In genomic region chr7:2979951-2980350, GRCh38 we compare ENCODE assay signal across 15 cellular contexts.
DNase-seq lines count a peak whose midpoint lies in the region; ATAC-seq and TF ChIP-seq lines count a peak whose summit lies in the region.
"Had no signal": no experiment of that assay in that cellular context is flagged by ENCODE, and none has a peak within 500 bp of the region (broad histone marks: within the 10 kb centered on the region; RNA-seq: fewer than 3 reads in every experiment).

No MANE protein-coding gene starts in this region.

- H3K27me3 ChIP-seq in CD4-positive, alpha-beta memory T cell (ENCODE audit: insufficient read depth, low read length) = no peaks in the 10 kb centered on the region
- H3K27me3 ChIP-seq in GM23338 (ENCODE audit: insufficient read depth) = no peaks in the 10 kb centered on the region
- H3K27me3 ChIP-seq in tibial artery = peaks cover 0 to 24% of the 10 kb centered on the region in 2 donors
- H3K27me3 ChIP-seq in heart right ventricle = peaks cover 0 to 57% (median 36%) of the 10 kb centered on the region in 7 donors
- H3K27me3 ChIP-seq in left ventricle myocardium inferior (ENCODE audit: low read depth) = peaks cover 79% of the 10 kb centered on the region
- H3K27me3 ChIP-seq: upper lobe of left lung had no signal

- H3K4me1 Mint-ChIP-seq in CD4-positive, alpha-beta memory T cell = peaks cover 44 to 81% (median 64%) of the 10 kb centered on the region in 4 donors
- H3K4me1 Mint-ChIP-seq in GM23338 = peaks cover 20% of the 10 kb centered on the region
- H3K4me1 Mint-ChIP-seq in activated naive CD8-positive, alpha-beta T cell treated with anti-CD3 and anti-CD28 coated beads for 36 hours = peaks cover 80% of the 10 kb centered on the region
- H3K4me1 Mint-ChIP-seq in natural killer cell = peaks cover 78 to 87% of the 10 kb centered on the region in 2 donors

- H3K79me2 ChIP-seq in GM23338 (replicated peaks; ENCODE audit: insufficient read depth) = no peaks in the 10 kb centered on the region

- intact Hi-C loops in CD4-positive, alpha-beta memory T cell (cut with micrococcal nuclease) = loop anchor here (5.0 kb wide), 1 partner anchor 118 kb away; no protein-coding TSS in a partner anchor
- intact Hi-C loops in natural killer cell (cut with micrococcal nuclease) = loop anchor here (5.0 kb wide), 4 partner anchors 33 to 167 kb away; no protein-coding TSS in a partner anchor
- intact Hi-C loops in tibial artery (cut with DNase I; ENCODE audit: low total_unique reads) = no loop called here
- intact Hi-C loops in heart right ventricle (cut with DNase I) = no loop called here
- intact Hi-C loops in left ventricle myocardium inferior (cut with micrococcal nuclease) = no loop called here

- no peak overlapping the region for H2AFZ ChIP-seq in GM23338

- H3K4me3 Mint-ChIP-seq in CD4-positive, alpha-beta memory T cell = peak overlapping the region in 3 of 8 donors; percentile 20 to 46 (median 39)
- H3K4me3 Mint-ChIP-seq in GM23338 (no peak overlapping the region), natural killer cell (peak overlapping the region; percentile 96)
- peak overlapping the region; percentile 83 for H3K4me3 Mint-ChIP-seq in activated naive CD8-positive, alpha-beta T cell treated with anti-CD3 and anti-CD28 coated beads for 36 hours

- H3K27me3 Mint-ChIP-seq in CD4-positive, alpha-beta memory T cell = no peaks in the 10 kb centered on the region
- H3K27me3 Mint-ChIP-seq in GM23338 (ENCODE audit: insufficient read depth, low read depth, poor library complexity) = peaks cover 14% of the 10 kb centered on the region
- H3K27me3 Mint-ChIP-seq in activated naive CD8-positive, alpha-beta T cell treated with anti-CD3 and anti-CD28 coated beads for 36 hours = no peaks in the 10 kb centered on the region
- H3K27me3 Mint-ChIP-seq in natural killer cell (ENCODE audit: low read depth in 2 of 2) = no peaks in the 10 kb centered on the region

- H3K9me3 ChIP-seq in CD4-positive, alpha-beta memory T cell (ENCODE audit: control insufficient read depth in 1 of 2, low read length in 2 of 2) = no peaks in the 10 kb centered on the region
- H3K9me3 ChIP-seq in tibial artery = no peaks in the 10 kb centered on the region
- no peaks in the 10 kb centered on the region for H3K9me3 ChIP-seq in heart right ventricle
- no peaks in the 10 kb centered on the region for H3K9me3 ChIP-seq in left ventricle myocardium inferior (replicated peaks)
- H3K9me3 ChIP-seq: HAP-1, heart left ventricle, upper lobe of left lung had no signal

- H3F3A ChIP-seq in GM23338 (replicated peaks; ENCODE audit: low read depth) = no peaks in the 10 kb centered on the region

- H3K27ac Mint-ChIP-seq in CD4-positive, alpha-beta memory T cell = peak overlapping the region in 4 of 7 donors; percentile 18 to 84 (median 48)
- H3K27ac Mint-ChIP-seq in GM23338 = no peak overlapping the region
- peak overlapping the region; percentile 99 for H3K27ac Mint-ChIP-seq in activated naive CD8-positive, alpha-beta T cell treated with anti-CD3 and anti-CD28 coated beads for 36 hours
- H3K27ac Mint-ChIP-seq in natural killer cell = peak overlapping the region; percentile 91 to 93

- H3K4me3 ChIP-seq in CD4-positive, alpha-beta memory T cell (ENCODE audit: low read length in 2 of 2) = no peak overlapping the region
- H3K4me3 ChIP-seq in GM23338 (no peak overlapping the region), tibial artery (peak overlapping the region in 1 of 2 donors; percentile 5), heart right ventricle (no peak overlapping the region), left ventricle myocardium inferior (no peak overlapping the region)
- H3K4me3 ChIP-seq: HAP-1 had no signal

- DNase-seq in CD4-positive, alpha-beta memory T cell = no peak
- no peak for DNase-seq in GM23338 (ENCODE audit: low spot score)
- no peak for DNase-seq in activated naive CD8-positive, alpha-beta T cell treated with anti-CD3 and anti-CD28 coated beads for 36 hours
- no peak for DNase-seq in natural killer cell
- no peak for DNase-seq in tibial artery
- no peak for DNase-seq in heart right ventricle
- DNase-seq in left ventricle myocardium inferior = no peak
- DNase-seq: cerebellar nuclear complex, heart left ventricle, left cardiac atrium, NCI-H1436, NCI-H510A had no signal

- H3K4me2 ChIP-seq in GM23338 = peak overlapping the region; percentile 67

- TF ChIP-seq CTCF in GM23338 (conservative IDR thresholded peaks at IDR 0.05; ENCODE audit: low read depth in 2 of 2) = no peak
- no peak for TF ChIP-seq CTCF in natural killer cell (IDR thresholded peaks at IDR 0.05)
- TF ChIP-seq CTCF in tibial artery (IDR thresholded peaks at IDR 0.05) = no peak
- TF ChIP-seq CTCF in heart right ventricle (IDR thresholded peaks at IDR 0.05) = no peak
- no peak for TF ChIP-seq CTCF in left ventricle myocardium inferior (IDR thresholded peaks at IDR 0.05; ENCODE audit: borderline replicate concordance)

- no peaks in the 10 kb centered on the region for H3K9me3 Mint-ChIP-seq in CD4-positive, alpha-beta memory T cell
- no peaks in the 10 kb centered on the region; the same call in 2 of the 3 replicates for H3K9me3 Mint-ChIP-seq in GM23338
- H3K9me3 Mint-ChIP-seq in activated naive CD8-positive, alpha-beta T cell treated with anti-CD3 and anti-CD28 coated beads for 36 hours = peaks cover 8% of the 10 kb centered on the region
- no peaks in the 10 kb centered on the region for H3K9me3 Mint-ChIP-seq in natural killer cell

- peaks cover 13% of the 10 kb centered on the region for H3K36me3 ChIP-seq in CD4-positive, alpha-beta memory T cell (ENCODE audit: insufficient read depth, low read length)
- H3K36me3 ChIP-seq in GM23338 (ENCODE audit: insufficient read depth) (no peaks in the 10 kb centered on the region), tibial artery (no peaks in the 10 kb centered on the region), heart right ventricle (no peaks in the 10 kb centered on the region), left ventricle myocardium inferior (no peaks in the 10 kb centered on the region)
- H3K36me3 ChIP-seq: HAP-1, heart left ventricle, upper lobe of left lung had no signal

- no peaks in the 10 kb centered on the region for H3K9me2 ChIP-seq in GM23338 (ENCODE audit: insufficient read depth)

- peaks cover 62% of the 10 kb centered on the region for H3K4me1 ChIP-seq in CD4-positive, alpha-beta memory T cell (ENCODE audit: insufficient read depth, low read length)
- peaks cover 15% of the 10 kb centered on the region for H3K4me1 ChIP-seq in GM23338 (ENCODE audit: insufficient read depth)
- H3K4me1 ChIP-seq in tibial artery = no peaks in the 10 kb centered on the region
- peaks cover 0 to 6% (median 0%) of the 10 kb centered on the region in 9 donors for H3K4me1 ChIP-seq in heart right ventricle
- H3K4me1 ChIP-seq in left ventricle myocardium inferior = no peaks in the 10 kb centered on the region
- H3K4me1 ChIP-seq: HAP-1, heart left ventricle had no signal

- WGBS in heart right ventricle, 2 donors = 73 to 76% methylated on average over 13 of the region's 13 CpGs

- POLR2A ChIA-PET in CD4-positive, alpha-beta memory T cell (lab: Charles Lee; ENCODE audit: partially characterized antibody) = interaction anchor here (0.6 to 1.3 kb wide), 2 partner anchors 48 to 114 kb away, joined by 4 read pairs; no protein-coding TSS in a partner anchor

- no peak overlapping the region for H3K27ac ChIP-seq in CD4-positive, alpha-beta memory T cell (ENCODE audit: low read depth, low read length)
- H3K27ac ChIP-seq in GM23338 (ENCODE audit: low read depth) (no peak overlapping the region), tibial artery (no peak overlapping the region), heart right ventricle (no peak overlapping the region), left ventricle myocardium inferior (replicated peaks) (no peak overlapping the region)
- H3K27ac ChIP-seq: epithelial cell of prostate, heart left ventricle had no signal

- CTCF ChIA-PET in CD4-positive, alpha-beta memory T cell (lab: Charles Lee; ENCODE audit: partially characterized antibody) = no interaction called here

- H3K36me3 Mint-ChIP-seq in CD4-positive, alpha-beta memory T cell = peaks cover 18 to 52% of the 10 kb centered on the region in 2 donors
- no peaks in the 10 kb centered on the region; the same call in 2 of the 3 replicates for H3K36me3 Mint-ChIP-seq in GM23338 (ENCODE audit: low read depth)
- H3K36me3 Mint-ChIP-seq in activated naive CD8-positive, alpha-beta T cell treated with anti-CD3 and anti-CD28 coated beads for 36 hours = peaks cover 75% of the 10 kb centered on the region
- no peaks in the 10 kb centered on the region for H3K36me3 Mint-ChIP-seq in natural killer cell

- ATAC-seq in GM23338 = no peak
- ATAC-seq in natural killer cell = no peak
- ATAC-seq in heart right ventricle = no peak

- no peaks in the 10 kb centered on the region; the same call in 1 of the 2 replicates for H4K20me1 ChIP-seq in GM23338 (replicated peaks; ENCODE audit: insufficient read depth)

TF ChIP-seq in GM23338, 12 proteins besides CTCF, POLR2A, EP300 and RAD21:
- TF ChIP-seq JUNB (IDR thresholded peaks at IDR 0.05; ENCODE audit: unreplicated experiment) (no peak), NANOG (IDR thresholded peaks at IDR 0.05; ENCODE audit: borderline replicate concordance) (no peak), CREB1 (CRISPR knock-in tag; IDR thresholded peaks at IDR 0.05; ENCODE audit: low read depth) (no peak), ZNF114 (CRISPR knock-in tag; IDR thresholded peaks at IDR 0.05) (no peak), ETS1 (IDR thresholded peaks at IDR 0.05) (no peak)

Comparison
In these comparisons a context has a peak if more than half of its experiments do, and no peak if none do; other contexts are left out.
1. intact Hi-C loops: an anchor here in CD4-positive, alpha-beta memory T cell (5.0 kb wide) and natural killer cell (5.0 kb wide); none called in tibial artery, heart right ventricle and left ventricle myocardium inferior.